Comparison of ENCODE assay signal across 7 cellular contexts in genomic region chr16:20181949-20182348, GRCh38.
"Had no signal": no experiment of that assay in that cellular context is flagged by ENCODE, and none has a peak within 500 bp of the region (broad histone marks: within the 10 kb centered on the region; RNA-seq: fewer than 3 reads in every experiment).

No MANE protein-coding gene starts in this region.

- FAIRE-seq: HepG2, HTR-8/SVneo had no signal

- H3K27ac ChIP-seq: HL-60, KMS-11 had no signal

- ATAC-seq: HepG2 had no signal

- H3K4me2 ChIP-seq: KMS-11 had no signal

- H3K9ac ChIP-seq: KMS-11 had no signal

- DNase-seq: IMR-90, KBM-7, KG1 had no signal
